ENCODE assay signal across 12 cellular contexts in genomic region chr4:82469776-82470345, GRCh38. TPM values are rescaled to one million over a fixed set of nuclear protein-coding genes. Genes with fewer than 3 reads are reported as not detected.
DNase-seq lines count a peak whose midpoint lies in the region; ATAC-seq, FAIRE-seq and TF ChIP-seq lines count a peak whose summit lies in the region.
"Had no signal": no experiment of that assay in that cellular context is flagged by ENCODE, and none has a peak within 500 bp of the region (broad histone marks: within the 10 kb centered on the region; RNA-seq: fewer than 3 reads in every experiment).

No MANE protein-coding gene starts in this region.

- no peaks in the 10 kb centered on the region for H3K27me3 Mint-ChIP-seq in progenitor cell of endocrine pancreas
- H3K27me3 Mint-ChIP-seq: CD4-positive, alpha-beta T cell had no signal

- no peak for FAIRE-seq in GM19239 (lab: Jason Lieb, UNC)

- WGBS in aorta, 2 donors, result 61 to 66% methylated on average over 2 of the region's 2 CpGs

- H3K9me3 ChIP-seq in cardiac muscle cell (ENCODE audit: low read depth), result no peaks in the 10 kb centered on the region
- H3K9me3 ChIP-seq in right atrium auricular region, result no peaks in the 10 kb centered on the region
- H3K9me3 ChIP-seq in aorta (ENCODE audit: control insufficient read depth, low read length), result no peaks in the 10 kb centered on the region

- peaks cover 13% of the 10 kb centered on the region for H3K4me1 ChIP-seq in cardiac muscle cell (ENCODE audit: low read depth)
- no peaks in the 10 kb centered on the region for H3K4me1 ChIP-seq in right atrium auricular region
- no peaks in the 10 kb centered on the region for H3K4me1 ChIP-seq in aorta (ENCODE audit: control insufficient read depth in 1 of 2, insufficient read depth in 2 of 2, low read length in 2 of 2)

- peak in 1 of 2 donors; percentile 62 for DNase-seq in cardiac muscle cell (ENCODE audit: low read depth in 1 of 2, low spot score in 1 of 2)
- DNase-seq in right atrium auricular region (ENCODE audit: low spot score), result no peak
- DNase-seq in astrocyte of the hippocampus (ENCODE audit: low read depth, low spot score), result peak; percentile 63
- DNase-seq in kidney glomerular epithelial cell (lab: John Stamatoyannopoulos, UW), result peak; percentile 23
- DNase-seq in aorta, result no peak
- no peak for DNase-seq in progenitor cell of endocrine pancreas (ENCODE audit: low spot score, unreplicated experiment)
- DNase-seq in activated CD4-positive, CD25-positive, alpha-beta regulatory T cell treated with anti-CD3 and anti-CD28 coated beads, Interleukin-2, amount 50 U/mL, for 72 hours, result no peak
- no peak for DNase-seq in GM19239 (ENCODE audit: insufficient read length, low spot score)
- DNase-seq: activated T-cell treated with anti-CD3 and anti-CD28 coated beads, Interleukin-2, amount 50 U/mL, for 4 hours; CD4-positive, alpha-beta T cell; effector memory CD4-positive, alpha-beta T cell; NCI-H1417 treated with DMSO at 0.1 percent for 48 hours had no signal

- no peak overlapping the region for H3K27ac Mint-ChIP-seq in progenitor cell of endocrine pancreas
- H3K27ac Mint-ChIP-seq: CD4-positive, alpha-beta T cell had no signal

- no peak overlapping the region for H3K4me3 Mint-ChIP-seq in progenitor cell of endocrine pancreas (ENCODE audit: low read depth)
- H3K4me3 Mint-ChIP-seq: activated T-cell treated with anti-CD3 and anti-CD28 coated beads, Interleukin-2, amount 50 U/mL, for 4 hours; CD4-positive, alpha-beta T cell had no signal

- H3K9me3 Mint-ChIP-seq in progenitor cell of endocrine pancreas (ENCODE audit: low read depth), result peaks cover 4% of the 10 kb centered on the region
- H3K9me3 Mint-ChIP-seq: activated T-cell treated with anti-CD3 and anti-CD28 coated beads, Interleukin-2, amount 50 U/mL, for 4 hours; CD4-positive, alpha-beta T cell had no signal

- intact Hi-C loops in aorta (cut with DNase I), result loop anchor here in 1 of 2 donors (10.0 kb wide), 2 partner anchors 335 to 1165 kb away; no protein-coding TSS in a partner anchor

- peak overlapping the region; percentile 10 for H3K27ac ChIP-seq in cardiac muscle cell
- no peak overlapping the region for H3K27ac ChIP-seq in right atrium auricular region
- H3K27ac ChIP-seq in aorta (ENCODE audit: low read depth in 1 of 2, low read length in 2 of 2), result no peak overlapping the region

- no peaks in the 10 kb centered on the region for H3K27me3 ChIP-seq in cardiac muscle cell
- H3K27me3 ChIP-seq in right atrium auricular region, result no peaks in the 10 kb centered on the region
- no peaks in the 10 kb centered on the region for H3K27me3 ChIP-seq in aorta (ENCODE audit: control insufficient read depth in 1 of 2, insufficient read depth in 2 of 2, low read length in 1 of 2)

- TF ChIP-seq CTCF in cardiac muscle cell (IDR thresholded peaks at IDR 0.05; ENCODE audit: low read depth, low read length) (peak; percentile 7), right atrium auricular region (IDR thresholded peaks at IDR 0.05) (no peak), progenitor cell of endocrine pancreas (IDR thresholded peaks at IDR 0.05; ENCODE audit: unreplicated experiment) (no peak)

- ATAC-seq in aorta (ENCODE audit: low FRiP score), result peak; percentile 59
- ATAC-seq: activated T-cell treated with anti-CD3 and anti-CD28 coated beads, Interleukin-2, amount 50 U/mL, for 4 hours had no signal

- H3K36me3 Mint-ChIP-seq in progenitor cell of endocrine pancreas (ENCODE audit: insufficient read depth), result peaks cover 3% of the 10 kb centered on the region

- H3K36me3 ChIP-seq in cardiac muscle cell (no peaks in the 10 kb centered on the region), right atrium auricular region (no peaks in the 10 kb centered on the region), aorta (ENCODE audit: control insufficient read depth in 1 of 2, insufficient read depth in 2 of 2, low read length in 1 of 2) (no peaks in the 10 kb centered on the region)

- H3K4me1 Mint-ChIP-seq in progenitor cell of endocrine pancreas (ENCODE audit: low read depth), result peaks cover 4% of the 10 kb centered on the region

- H3K4me3 ChIP-seq in cardiac muscle cell, result no peak overlapping the region
- H3K4me3 ChIP-seq in right atrium auricular region, result no peak overlapping the region
- H3K4me3 ChIP-seq in aorta (ENCODE audit: low read length in 2 of 2), result no peak overlapping the region

RNA-seq across cellular contexts. Expression of gene ENOPH1, which starts 39.5 kb away (rescaled TPM):
- total RNA-seq in cardiac muscle cell (23.2 and 32.1 TPM in 2 replicates), right atrium auricular region (10 to 100 TPM; 15.0 to 16.6 TPM), aorta (10 to 100 TPM; 17.1 to 17.3 TPM), progenitor cell of endocrine pancreas (34.0 and 34.2 TPM in 2 replicates)
- polyA plus RNA-seq in cardiac muscle cell (43.2 and 43.4 TPM in 2 replicates), aorta (10 to 100 TPM; 18.0 to 24.4 TPM)

RNA-seq across cellular contexts. Expression of gene HNRNPDL, which starts 39.6 kb away (rescaled TPM):
- 299 and 311 TPM in 2 replicates for total RNA-seq in cardiac muscle cell
- polyA plus RNA-seq in cardiac muscle cell, result 215 and 255 TPM in 2 replicates
- total RNA-seq in right atrium auricular region, result 10 to 100 TPM; 81.2 to 85.4 TPM
- total RNA-seq in aorta, result 100 to 1,000 TPM; 214 to 224 TPM
- polyA plus RNA-seq in aorta, result 100 to 1,000 TPM; 239 to 303 TPM
- total RNA-seq in progenitor cell of endocrine pancreas, result 535 and 549 TPM in 2 replicates

Comparison
In these comparisons a context has a peak if more than half of its experiments do, and no peak if none do; other contexts are left out.
1. DNase-seq: peak in astrocyte of the hippocampus (single experiment) and kidney glomerular epithelial cell (single experiment); none in right atrium auricular region (single experiment), aorta (0 of 2), progenitor cell of endocrine pancreas (single experiment), activated CD4-positive, CD25-positive, alpha-beta regulatory T cell treated with anti-CD3 and anti-CD28 coated beads, Interleukin-2, amount 50 U/mL, for 72 hours (single experiment) and GM19239 (single experiment).